In the genomic region with DNA sequence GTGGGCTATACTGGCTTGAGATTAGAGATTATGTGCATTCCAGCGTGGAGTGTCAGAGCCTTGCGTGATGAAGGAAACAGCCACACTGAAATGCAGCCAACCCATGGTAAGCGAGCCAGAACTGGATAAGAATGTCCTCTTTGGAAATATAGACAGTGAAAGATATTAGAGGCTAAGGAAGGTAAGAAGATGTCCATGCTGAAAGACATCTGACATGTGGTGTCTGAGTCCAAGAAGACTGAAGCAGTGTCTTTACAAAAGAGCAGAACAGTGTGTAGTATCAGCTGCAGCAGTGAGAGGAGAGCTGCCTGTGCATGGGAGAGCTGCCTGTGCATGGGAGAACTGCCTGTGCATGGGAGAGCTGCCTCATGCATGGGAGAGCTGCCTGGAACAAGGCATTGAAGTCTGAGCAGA, we compare ENCODE assay signal across 19 cellular contexts.
A peak's percentile ranks its signal among the peaks of the same experiment; 100 is the strongest.
DNase-seq lines count a peak whose midpoint lies in the region; ATAC-seq, FAIRE-seq and TF ChIP-seq lines count a peak whose summit lies in the region.
"Had no signal": no experiment of that assay in that cellular context is flagged by ENCODE, and none has a peak within 500 bp of the region (broad histone marks: within the 10 kb centered on the region; RNA-seq: fewer than 3 reads in every experiment).

No MANE protein-coding gene starts in this region.

- H3K4me3 ChIP-seq in GM23338 = no peak overlapping the region
- H3K4me3 ChIP-seq in astrocyte (ENCODE audit: insufficient read depth, low read depth, low read length) = no peak overlapping the region
- no peak overlapping the region for H3K4me3 ChIP-seq in skeletal muscle cell (ENCODE audit: low read depth, low read length)
- H3K4me3 ChIP-seq: adrenal gland, gastroesophageal sphincter had no signal

- H3K27ac ChIP-seq in GM23338 (ENCODE audit: low read depth) (no peak overlapping the region), astrocyte (ENCODE audit: low read depth, low read length) (no peak overlapping the region), foreskin keratinocyte (no peak overlapping the region)
- H3K27ac ChIP-seq: adrenal gland, gastroesophageal sphincter, KMS-11 had no signal

- H3K9me3 Mint-ChIP-seq in GM23338 (no peaks in the 10 kb centered on the region), astrocyte (ENCODE audit: unreplicated experiment) (peaks cover 2% of the 10 kb centered on the region)
- H3K9me3 Mint-ChIP-seq: activated CD4-positive, alpha-beta T cell treated with anti-CD3 and anti-CD28 coated beads, Interleukin-2, amount 10 ng/mL, durations not matched to agents 7 days and 5 days had no signal

- H3K27me3 Mint-ChIP-seq in GM23338 (ENCODE audit: insufficient read depth, low read depth, poor library complexity) (no peaks in the 10 kb centered on the region), astrocyte (ENCODE audit: low read depth, unreplicated experiment) (no peaks in the 10 kb centered on the region)
- H3K27me3 Mint-ChIP-seq: activated CD4-positive, alpha-beta T cell treated with anti-CD3 and anti-CD28 coated beads, Interleukin-2, amount 10 ng/mL, durations not matched to agents 7 days and 5 days; CD4-positive, CD25-positive, alpha-beta regulatory T cell; naive B cell had no signal

- 0 out of 2 replicates have a peak, but pooled peaks cover 4% of the 10 kb centered on the region for H3K9me2 ChIP-seq in GM23338 (ENCODE audit: insufficient read depth)

- H3K4me2 ChIP-seq in GM23338 = no peak overlapping the region
- H3K4me2 ChIP-seq in astrocyte (ENCODE audit: low read length) = no peak overlapping the region
- H3K4me2 ChIP-seq: KMS-11 had no signal

- no peaks in the 10 kb centered on the region for H3K36me3 ChIP-seq in GM23338 (ENCODE audit: insufficient read depth)
- H3K36me3 ChIP-seq in astrocyte (ENCODE audit: insufficient read depth, low read length) = no peaks in the 10 kb centered on the region
- H3K36me3 ChIP-seq: adrenal gland, gastroesophageal sphincter had no signal

- DNase-seq in GM23338 (ENCODE audit: low spot score) = no peak
- peak; percentile 36 for DNase-seq in astrocyte (ENCODE audit: low read depth)
- DNase-seq in foreskin keratinocyte = peak in 1 of 2 donors; percentile 29
- peak; percentile 9 for DNase-seq in skeletal muscle cell (ENCODE audit: low read depth)
- DNase-seq in NCI-H1105 treated with DMSO at 0.1 percent for 48 hours (lab: John Stamatoyannopoulos, UW) = no peak
- no peak for DNase-seq in RKO (ENCODE audit: low spot score)
- DNase-seq: activated CD4-positive, alpha-beta T cell treated with anti-CD3 and anti-CD28 coated beads, Interleukin-2, amount 10 ng/mL, durations not matched to agents 7 days and 5 days; activated T-cell treated with anti-CD3 and anti-CD28 coated beads, Interleukin-2, amount 50 U/mL, for 48 hours; adrenal gland; CD4-positive, CD25-positive, alpha-beta regulatory T cell; EL; kidney glomerular epithelial cell; naive B cell; NCI-H187 treated with DMSO at 0.1 percent for 48 hours; RPMI8226; stimulated activated CD4-positive, alpha-beta T cell treated with anti-CD3 and anti-CD28 coated beads, Interleukin-2, amount 100 ng/mL, for 48 hours had no signal

- TF ChIP-seq CTCF in GM23338 (conservative IDR thresholded peaks at IDR 0.05; ENCODE audit: low read depth in 2 of 2) (no peak), astrocyte (IDR thresholded peaks at IDR 0.05; ENCODE audit: insufficient read depth, low read depth, low read length) (no peak), foreskin keratinocyte (conservative IDR thresholded peaks at IDR 0.05) (no peak)

- ATAC-seq in GM23338 (peak; percentile 37; the same call in 1 of the 3 replicates), foreskin keratinocyte (peak; percentile 60), HG02610 (IDR thresholded peaks at IDR 0.05; ENCODE audit: unreplicated experiment) (no peak)
- ATAC-seq: gastroesophageal sphincter had no signal

- no peak overlapping the region for H3K9ac ChIP-seq in astrocyte (ENCODE audit: low read length)
- H3K9ac ChIP-seq: KMS-11 had no signal

- H3K4me1 ChIP-seq in GM23338 (ENCODE audit: insufficient read depth) = peaks cover 12% of the 10 kb centered on the region; the same call in 1 of the 2 replicates
- H3K4me1 ChIP-seq in astrocyte (ENCODE audit: insufficient read depth, low read length) = no peaks in the 10 kb centered on the region
- H3K4me1 ChIP-seq in foreskin keratinocyte = no peaks in the 10 kb centered on the region
- H3K4me1 ChIP-seq: adrenal gland, gastroesophageal sphincter had no signal

- H4K20me1 ChIP-seq in GM23338 (replicated peaks; ENCODE audit: insufficient read depth) (no peaks in the 10 kb centered on the region), astrocyte (ENCODE audit: insufficient read depth, low read length) (no peaks in the 10 kb centered on the region)

- peak overlapping the region; percentile 7; the same call in 1 of the 2 replicates for H3K27ac Mint-ChIP-seq in GM23338
- no peak overlapping the region for H3K27ac Mint-ChIP-seq in astrocyte (ENCODE audit: unreplicated experiment)
- H3K27ac Mint-ChIP-seq: activated CD4-positive, alpha-beta T cell treated with anti-CD3 and anti-CD28 coated beads, Interleukin-2, amount 10 ng/mL, durations not matched to agents 7 days and 5 days; CD4-positive, CD25-positive, alpha-beta regulatory T cell; naive B cell had no signal

- H3K27me3 ChIP-seq in GM23338 (ENCODE audit: insufficient read depth) = no peaks in the 10 kb centered on the region
- no peaks in the 10 kb centered on the region for H3K27me3 ChIP-seq in astrocyte (ENCODE audit: insufficient read depth, low read length)
- no peaks in the 10 kb centered on the region for H3K27me3 ChIP-seq in foreskin keratinocyte
- H3K27me3 ChIP-seq: adrenal gland, gastroesophageal sphincter had no signal

- H3K4me1 Mint-ChIP-seq in GM23338 (peaks cover 9% of the 10 kb centered on the region), astrocyte (ENCODE audit: low read depth, unreplicated experiment) (no peaks in the 10 kb centered on the region)
- H3K4me1 Mint-ChIP-seq: activated CD4-positive, alpha-beta T cell treated with anti-CD3 and anti-CD28 coated beads, Interleukin-2, amount 10 ng/mL, durations not matched to agents 7 days and 5 days; CD4-positive, CD25-positive, alpha-beta regulatory T cell; naive B cell had no signal

- FAIRE-seq in astrocyte (lab: Jason Lieb, UNC) = no peak

- peak overlapping the region; percentile 39; the same call in 1 of the 2 replicates for H2AFZ ChIP-seq in GM23338
- no peak overlapping the region for H2AFZ ChIP-seq in astrocyte (ENCODE audit: low read depth, low read length)

- H3K36me3 Mint-ChIP-seq in GM23338 (ENCODE audit: low read depth) (no peaks in the 10 kb centered on the region; the same call in 2 of the 3 replicates), astrocyte (ENCODE audit: low read depth, unreplicated experiment) (no peaks in the 10 kb centered on the region)
- H3K36me3 Mint-ChIP-seq: CD4-positive, CD25-positive, alpha-beta regulatory T cell; naive B cell had no signal

- no peaks in the 10 kb centered on the region for H3F3A ChIP-seq in GM23338 (replicated peaks; ENCODE audit: low read depth)

- no peaks in the 10 kb centered on the region for H3K79me2 ChIP-seq in GM23338 (replicated peaks; ENCODE audit: insufficient read depth)
- H3K79me2 ChIP-seq in astrocyte (ENCODE audit: insufficient read depth, low read length) = no peaks in the 10 kb centered on the region

- H3K9me3 ChIP-seq in astrocyte (ENCODE audit: insufficient read depth, low read depth, low read length) = no peaks in the 10 kb centered on the region
- H3K9me3 ChIP-seq: adrenal gland, gastroesophageal sphincter had no signal

- H3K4me3 Mint-ChIP-seq in GM23338 (no peak overlapping the region), astrocyte (ENCODE audit: unreplicated experiment) (no peak overlapping the region)
- H3K4me3 Mint-ChIP-seq: activated CD4-positive, alpha-beta T cell treated with anti-CD3 and anti-CD28 coated beads, Interleukin-2, amount 10 ng/mL, durations not matched to agents 7 days and 5 days; CD4-positive, CD25-positive, alpha-beta regulatory T cell; naive B cell had no signal

TF ChIP-seq in GM23338, 12 proteins besides CTCF, POLR2A, EP300 and RAD21 (continues in another document):
- no peak for TF ChIP-seq NANOG (IDR thresholded peaks at IDR 0.05; ENCODE audit: borderline replicate concordance)
- TF ChIP-seq, protein P1, sequence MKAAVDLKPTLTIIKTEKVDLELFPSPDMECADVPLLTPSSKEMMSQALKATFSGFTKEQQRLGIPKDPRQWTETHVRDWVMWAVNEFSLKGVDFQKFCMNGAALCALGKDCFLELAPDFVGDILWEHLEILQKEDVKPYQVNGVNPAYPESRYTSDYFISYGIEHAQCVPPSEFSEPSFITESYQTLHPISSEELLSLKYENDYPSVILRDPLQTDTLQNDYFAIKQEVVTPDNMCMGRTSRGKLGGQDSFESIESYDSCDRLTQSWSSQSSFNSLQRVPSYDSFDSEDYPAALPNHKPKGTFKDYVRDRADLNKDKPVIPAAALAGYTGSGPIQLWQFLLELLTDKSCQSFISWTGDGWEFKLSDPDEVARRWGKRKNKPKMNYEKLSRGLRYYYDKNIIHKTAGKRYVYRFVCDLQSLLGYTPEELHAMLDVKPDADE (IDR thresholded peaks at IDR 0.05) = no peak

Comparison
In these comparisons a context has a peak if more than half of its experiments do, and no peak if none do; other contexts are left out.
1. DNase-seq: peak in astrocyte (single experiment) and skeletal muscle cell (single experiment); none in GM23338 (single experiment), NCI-H1105 treated with DMSO at 0.1 percent for 48 hours (single experiment) and RKO (single experiment).